24 cellular contexts compared by ENCODE assay signal in the genomic region with DNA sequence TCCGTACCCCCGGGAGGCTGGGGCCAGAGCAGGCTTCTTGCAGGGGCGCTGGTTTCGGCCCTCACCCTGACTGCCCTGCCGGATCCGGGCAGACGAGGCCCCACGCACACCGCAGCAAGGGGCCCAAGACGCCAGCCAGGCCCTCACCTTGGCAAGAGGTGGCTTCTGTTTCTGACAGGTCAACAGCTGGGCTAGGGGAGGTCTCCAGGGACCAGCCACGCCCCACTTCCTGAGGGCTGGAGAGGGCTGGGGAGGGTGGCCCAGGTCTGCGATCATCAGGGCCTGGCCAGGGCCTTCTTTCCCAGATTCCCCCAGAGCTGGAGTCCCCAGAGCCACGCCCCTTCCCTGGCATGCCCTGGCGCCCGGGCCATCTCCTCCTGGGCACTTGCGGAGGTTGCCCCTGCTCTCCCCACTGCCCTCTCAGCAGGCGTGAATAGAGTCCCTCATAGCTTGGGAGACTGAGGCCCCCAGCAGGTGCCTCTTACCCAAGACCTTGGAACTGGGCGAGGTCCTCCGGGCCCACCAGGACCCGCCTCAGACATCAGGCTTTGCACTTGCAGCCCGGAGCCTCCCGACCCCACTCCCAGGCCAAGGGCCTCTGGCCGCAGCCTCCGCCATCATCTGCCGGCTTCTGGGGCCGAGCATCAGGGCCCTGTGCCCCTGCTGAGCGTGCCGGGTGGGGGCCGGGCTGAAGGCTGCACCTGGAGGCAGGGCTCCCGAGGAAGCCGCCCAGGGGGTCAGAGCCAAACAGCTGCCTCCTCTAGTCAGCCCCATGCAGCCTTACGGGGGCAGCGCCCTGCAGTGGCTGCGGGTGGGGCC. TPM values are rescaled to one million over a fixed set of nuclear protein-coding genes. Genes with fewer than 3 reads are reported as not detected.
DNase-seq lines count a peak whose midpoint lies in the region; ATAC-seq, FAIRE-seq and TF ChIP-seq lines count a peak whose summit lies in the region.
"Had no signal": no experiment of that assay in that cellular context is flagged by ENCODE, and none has a peak within 500 bp of the region (broad histone marks: within the 10 kb centered on the region; RNA-seq: fewer than 3 reads in every experiment).

No MANE protein-coding gene starts in this region.

- H3K27me3 ChIP-seq in H9 (ENCODE audit: insufficient read depth, low read length) (peaks cover under 1% of the 10 kb centered on the region; the same call in 1 of the 2 replicates), K562 (ENCODE audit: control insufficient read depth in 2 of 2, insufficient read depth in 2 of 2, low read length in 2 of 2) (no peaks in the 10 kb centered on the region), pancreas (no peaks in the 10 kb centered on the region)
- H3K27me3 ChIP-seq: SJSA1 had no signal

- no peak overlapping the region for H4K5ac ChIP-seq in H9 (ENCODE audit: insufficient read length, low read depth, low read length)

- no peak overlapping the region for H2BK20ac ChIP-seq in H9 (ENCODE audit: low read depth, low read length, poor library complexity, severe bottlenecking)

- H4K91ac ChIP-seq in H9 (ENCODE audit: insufficient read length, low read depth, low read length): no peak overlapping the region

- no peak overlapping the region for H4K8ac ChIP-seq in H9 (replicated peaks; ENCODE audit: insufficient read length, low read depth, low read length)

- peaks cover 14% of the 10 kb centered on the region for H3K27me3 Mint-ChIP-seq in activated naive CD8-positive, alpha-beta T cell treated with anti-CD3 and anti-CD28 coated beads, Interleukin-2, amount 10 ng/mL, durations not matched to agents 7 days and 5 days
- H3K27me3 Mint-ChIP-seq in activated naive CD8-positive, alpha-beta T cell treated with anti-CD3 and anti-CD28 coated beads, Interleukin-2, amount 50 U/mL, for 24 hours: peaks cover 3% of the 10 kb centered on the region
- peaks cover 21% of the 10 kb centered on the region for H3K27me3 Mint-ChIP-seq in H9 (ENCODE audit: low read depth)

- intact Hi-C loops in K562 (cut with micrococcal nuclease): no loop called here
- intact Hi-C loops in pancreas (cut with DNase I): no loop called here

- CTCF ChIA-PET in K562 (lab: Yijun Ruan, JAX; ENCODE audit: low intra/inter-chr PET ratio): no interaction called here

- H3K79me2 ChIP-seq in H9 (ENCODE audit: insufficient read depth, low read length): no peaks in the 10 kb centered on the region
- no peaks in the 10 kb centered on the region for H3K79me2 ChIP-seq in K562 (ENCODE audit: control insufficient read depth, insufficient read depth, low read length)

- H3K79me1 ChIP-seq in H9 (ENCODE audit: insufficient read depth, low read depth, low read length, poor library complexity, severe bottlenecking): no peaks in the 10 kb centered on the region

- no peak overlapping the region for H3K18ac ChIP-seq in H9 (ENCODE audit: insufficient read length, low read depth, low read length)

- no CpG with 5 or more reads among the region's 34 CpGs for whole genome bisulfite sequencing in H9 (ENCODE audit: extremely low coverage, insufficient read length, low lambda C conversion rate)
- 82% methylated on average over 22 of the region's 34 CpGs for WGBS in K562 (ENCODE audit: insufficient coverage, low coverage, missing lambda C conversion rate)
- 80% methylated on average over 31 to 34 of the region's 34 CpGs for WGBS in pancreas, 2 donors

- H4K20me1 ChIP-seq in H9 (ENCODE audit: control insufficient read depth, insufficient read depth, insufficient read length): no peaks in the 10 kb centered on the region
- no peaks in the 10 kb centered on the region for H4K20me1 ChIP-seq in K562 (replicated peaks; ENCODE audit: control insufficient read depth, insufficient read depth, low read length)

- H3K23ac ChIP-seq in H9 (ENCODE audit: insufficient read length, low read depth, low read length): no peak overlapping the region

- H2AFZ ChIP-seq in H9 (ENCODE audit: low read length) (no peak overlapping the region), K562 (ENCODE audit: low read depth, low read length) (no peak overlapping the region)

- H2BK12ac ChIP-seq in H9 (ENCODE audit: insufficient read length, low read depth, low read length): no peak overlapping the region

- no peak overlapping the region for H3K9ac ChIP-seq in H9 (ENCODE audit: extremely low read depth, insufficient read length, low read length)
- peak overlapping the region in 1 of 2 experiments; percentile 90; a peak in 2 of 4 replicates for H3K9ac ChIP-seq in K562 (ENCODE audit: insufficient read depth in 1 of 2, low read depth in 2 of 2, low read length in 2 of 2)

- H3K4me1 Mint-ChIP-seq in activated naive CD8-positive, alpha-beta T cell treated with anti-CD3 and anti-CD28 coated beads, Interleukin-2, amount 10 ng/mL, durations not matched to agents 7 days and 5 days: no peaks in the 10 kb centered on the region
- H3K4me1 Mint-ChIP-seq in activated naive CD8-positive, alpha-beta T cell treated with anti-CD3 and anti-CD28 coated beads, Interleukin-2, amount 50 U/mL, for 24 hours: no peaks in the 10 kb centered on the region
- H3K4me1 Mint-ChIP-seq in H9: peaks cover 13 to 22% of the 10 kb centered on the region in 2 experiments

- no peaks in the 10 kb centered on the region for H3K9me3 Mint-ChIP-seq in activated naive CD8-positive, alpha-beta T cell treated with anti-CD3 and anti-CD28 coated beads, Interleukin-2, amount 10 ng/mL, durations not matched to agents 7 days and 5 days
- no peaks in the 10 kb centered on the region for H3K9me3 Mint-ChIP-seq in activated naive CD8-positive, alpha-beta T cell treated with anti-CD3 and anti-CD28 coated beads, Interleukin-2, amount 50 U/mL, for 24 hours
- H3K9me3 Mint-ChIP-seq in H9: no peaks in the 10 kb centered on the region
- H3K9me3 Mint-ChIP-seq: CD8-positive, alpha-beta T cell had no signal

- no peak for TF ChIP-seq POLR2A in K562 (conservative IDR thresholded peaks at IDR 0.05)

- ATAC-seq in activated naive CD8-positive, alpha-beta T cell treated with anti-CD3 and anti-CD28 coated beads, Interleukin-2, amount 10 ng/mL, durations not matched to agents 7 days and 5 days (ENCODE audit: low read depth): peak; percentile 15
- ATAC-seq in activated naive CD8-positive, alpha-beta T cell treated with anti-CD3 and anti-CD28 coated beads, Interleukin-2, amount 50 U/mL, for 24 hours: no peak
- ATAC-seq in K562 (no peak), pancreas (peak in 3 of 4 donors; percentile 9 to 50 (median 36)), HG03469 (IDR thresholded peaks at IDR 0.05; ENCODE audit: unreplicated experiment) (no peak)
- ATAC-seq: CD8-positive, alpha-beta T cell; Right ventricle myocardium inferior had no signal

- H2AK5ac ChIP-seq in H9 (ENCODE audit: insufficient read length, low read length): no peak overlapping the region

- no peaks in the 10 kb centered on the region for H3K36me3 Mint-ChIP-seq in activated naive CD8-positive, alpha-beta T cell treated with anti-CD3 and anti-CD28 coated beads, Interleukin-2, amount 10 ng/mL, durations not matched to agents 7 days and 5 days
- no peaks in the 10 kb centered on the region for H3K36me3 Mint-ChIP-seq in activated naive CD8-positive, alpha-beta T cell treated with anti-CD3 and anti-CD28 coated beads, Interleukin-2, amount 50 U/mL, for 24 hours (ENCODE audit: low read depth)
- H3K36me3 Mint-ChIP-seq in H9 (ENCODE audit: insufficient read depth in 1 of 3, low read depth in 3 of 3): no peaks in the 10 kb centered on the region
- H3K36me3 Mint-ChIP-seq: CD8-positive, alpha-beta T cell had no signal

- H3K56ac ChIP-seq in H9 (ENCODE audit: insufficient read length, low read depth, low read length): no peak overlapping the region

- H3K4me3 ChIP-seq in K562 (no peak overlapping the region), pancreas (no peak overlapping the region)
- H3K4me3 ChIP-seq: SJSA1 had no signal

- 0 out of 2 replicates have a peak overlapping the region, but pooled peaks have one; percentile 42 for H3K14ac ChIP-seq in H9 (ENCODE audit: insufficient read depth, low read length)

- no peak overlapping the region for H3K4me3 Mint-ChIP-seq in activated naive CD8-positive, alpha-beta T cell treated with anti-CD3 and anti-CD28 coated beads, Interleukin-2, amount 10 ng/mL, durations not matched to agents 7 days and 5 days
- H3K4me3 Mint-ChIP-seq in activated naive CD8-positive, alpha-beta T cell treated with anti-CD3 and anti-CD28 coated beads, Interleukin-2, amount 50 U/mL, for 24 hours: no peak overlapping the region
- no peak overlapping the region for H3K4me3 Mint-ChIP-seq in H9
- H3K4me3 Mint-ChIP-seq: CD8-positive, alpha-beta T cell had no signal

- POLR2A ChIA-PET in activated naive CD8-positive, alpha-beta T cell treated with anti-CD3 and anti-CD28 coated beads, Interleukin-2, amount 10 ng/mL, durations not matched to agents 7 days and 5 days (lab: Charles Lee): no interaction called here
- POLR2A ChIA-PET in K562 (lab: Yijun Ruan, JAX): no interaction called here

- H3K4me2 ChIP-seq in H9 (ENCODE audit: insufficient read depth, insufficient read length, low read length) (no peak overlapping the region), K562 (ENCODE audit: insufficient read depth, low read length) (no peak overlapping the region)

- H3K9me3 ChIP-seq in H9 (ENCODE audit: control insufficient read depth, low read depth, low read length) (no peaks in the 10 kb centered on the region), K562 (replicated peaks; ENCODE audit: control insufficient read depth, insufficient read depth, low read depth, low read length) (no peaks in the 10 kb centered on the region), pancreas (no peaks in the 10 kb centered on the region)
- H3K9me3 ChIP-seq: SJSA1 had no signal

- no peak for FAIRE-seq in K562 (lab: Jason Lieb, UNC)
- no peak for FAIRE-seq in pancreas (lab: Jason Lieb, UNC)
- FAIRE-seq: GM19239, H1, RCC 7860 had no signal

- H2BK15ac ChIP-seq in H9 (ENCODE audit: low read depth, low read length): no peak overlapping the region

- no peak overlapping the region for H2BK5ac ChIP-seq in H9 (ENCODE audit: insufficient read length, low read length)

- H3K4ac ChIP-seq in H9 (ENCODE audit: low read depth, low read length): no peak overlapping the region

- H3T11ph ChIP-seq in H9 (ENCODE audit: low read length): no peak overlapping the region

- H3K27ac ChIP-seq in H9 (ENCODE audit: insufficient read length, low read depth, low read length): no peak overlapping the region
- no peak overlapping the region for H3K27ac ChIP-seq in K562 (ENCODE audit: extremely low read depth, low read depth, low read length)
- no peak overlapping the region for H3K27ac ChIP-seq in pancreas
- H3K27ac ChIP-seq: HL-60, SJSA1 had no signal

- H3K36me3 ChIP-seq in K562 (ENCODE audit: control insufficient read depth, insufficient read depth, low read length) (no peaks in the 10 kb centered on the region), pancreas (no peaks in the 10 kb centered on the region)
- H3K36me3 ChIP-seq: SJSA1 had no signal

- TF ChIP-seq EP300 in K562 (IDR thresholded peaks at IDR 0.05; ENCODE audit: low read length): no peak

- TF ChIP-seq RAD21 in K562 (CRISPR knock-in tag; conservative IDR thresholded peaks at IDR 0.05 in 1 of 2, IDR thresholded peaks at IDR 0.05 in 1 of 2): no peak

- no peaks in the 10 kb centered on the region for H3K9me1 ChIP-seq in K562 (ENCODE audit: control insufficient read depth, insufficient read depth, low read length)

- BruUV-seq in K562 (replicated peaks; lab: Mats Ljungman, UMichigan): no TSS peak

- H3K27ac Mint-ChIP-seq in activated naive CD8-positive, alpha-beta T cell treated with anti-CD3 and anti-CD28 coated beads, Interleukin-2, amount 10 ng/mL, durations not matched to agents 7 days and 5 days: no peak overlapping the region
- H3K27ac Mint-ChIP-seq in activated naive CD8-positive, alpha-beta T cell treated with anti-CD3 and anti-CD28 coated beads, Interleukin-2, amount 50 U/mL, for 24 hours: no peak overlapping the region
- no peak overlapping the region for H3K27ac Mint-ChIP-seq in H9
- H3K27ac Mint-ChIP-seq: CD8-positive, alpha-beta T cell had no signal

- no peaks in the 10 kb centered on the region for H3K23me2 ChIP-seq in H9 (ENCODE audit: insufficient read length, low read depth, low read length, poor library complexity, severe bottlenecking)

- in situ Hi-C loops in K562 (cut with MboI): no loop called here

- DNase-seq in activated naive CD8-positive, alpha-beta T cell treated with anti-CD3 and anti-CD28 coated beads, Interleukin-2, amount 10 ng/mL, durations not matched to agents 7 days and 5 days: no peak
- no peak for DNase-seq in activated naive CD8-positive, alpha-beta T cell treated with anti-CD3 and anti-CD28 coated beads, Interleukin-2, amount 50 U/mL, for 24 hours
- DNase-seq in H9 (no peak), K562 (ENCODE audit: extremely low read depth in 1 of 4, low spot score in 3 of 4) (peak in 1 of 4 experiments; percentile 34), pancreas (no peak), NCI-H2081 (lab: John Stamatoyannopoulos, UW) (no peak)
- no peak for DNase-seq in stimulated activated CD4-positive, alpha-beta T cell treated with anti-CD3 and anti-CD28 coated beads, Interleukin-4, amount 100 ng/mL, for 4 hours
- DNase-seq: C1 segment of cervical spinal cord; Calu3; CD8-positive, alpha-beta T cell; DMS53; GDM1; KG1; NCI-H1092; NCI-H1694; T-helper 1 cell had no signal

- H3K4me1 ChIP-seq in H9 (ENCODE audit: insufficient read depth, low read length) (no peaks in the 10 kb centered on the region), K562 (replicated peaks in 1 of 2; ENCODE audit: control insufficient read depth in 2 of 2, insufficient read depth in 2 of 2, low read length in 2 of 2) (peaks cover 41 to 76% of the 10 kb centered on the region in 2 experiments), pancreas (no peaks in the 10 kb centered on the region)
- H3K4me1 ChIP-seq: SJSA1 had no signal

- TF ChIP-seq CTCF in H9 (conservative IDR thresholded peaks at IDR 0.05) (no peak), K562 (IDR thresholded peaks at IDR 0.05 in 2 of 3, conservative IDR thresholded peaks at IDR 0.05 in 1 of 3; ENCODE audit: insufficient read depth in 2 of 3, low read depth in 1 of 3, low read length in 3 of 3) (no peak), pancreas (IDR thresholded peaks at IDR 0.05) (no peak)

- no peak overlapping the region for H2BK120ac ChIP-seq in H9 (ENCODE audit: low read depth, low read length, poor library complexity, severe bottlenecking)

RNA-seq across cellular contexts. Expression of a gene that starts 6.3 kb away (rescaled TPM):
- under 1 TPM in 1 of 2 experiments, not detected in 1; 0.14 TPM for total RNA-seq in activated naive CD8-positive, alpha-beta T cell treated with anti-CD3 and anti-CD28 coated beads, Interleukin-2, amount 10 ng/mL, durations not matched to agents 7 days and 5 days
- total RNA-seq in H9 (2021) (75.7 and 81.2 TPM in 2 replicates), K562 (2014; rRNA removed) (39.9 and 43.8 TPM in 2 replicates), K562 (2014; rRNA removed; fragmentation: Illumina TruSeq; extraction: Trizol) (6.3 and 6.5 TPM in 2 replicates), K562 (2015; rRNA removed; fragmentation: Illumina TruSeq; extraction: Trizol) (12.7 and 14.1 TPM in 2 replicates), K562 (2021) (47.8 and 60.4 TPM in 2 replicates), pancreas (10 to 100 TPM; 40.4 to 88.3 (median 53.5) TPM)
- total RNA-seq in K562 (2011; cell fraction: chromatin; rRNA removed; ENCODE audit: low replicate concordance): 54.4 and 166 TPM in 2 replicates
- 200 and 208 TPM in 2 replicates for total RNA-seq in K562 (2011; cell fraction: nucleolus; rRNA removed)
- total RNA-seq in K562 (2011; cell fraction: nucleoplasm; rRNA removed): 76.8 and 80.7 TPM in 2 replicates
- polyA plus RNA-seq in K562 (2011; rRNA removed) (20.4 and 21.7 TPM in 2 replicates), K562 (2014; fragmentation: Illumina TruSeq; extraction: Trizol) (8.4 and 22.9 TPM in 2 replicates), K562 (2014; fragmentation: Nextera tagmentation; extraction: Ambion mirVana) (1 to 10 TPM; 1.2 to 1.7 TPM), K562 (2014; rRNA removed) (48.9 and 51.5 TPM in 2 replicates), pancreas (100 to 1,000 TPM; 163 to 300 TPM)
- polyA plus RNA-seq in K562 (2011; cell fraction: cytosol; rRNA removed): 18.7 and 54.2 TPM in 2 replicates
- 176 and 334 TPM in 2 replicates for polyA plus RNA-seq in K562 (2011; cell fraction: nucleus; rRNA removed)
- 15.0 and 22.4 TPM in 2 replicates for polyA plus RNA-seq in K562 (2012)
- 3.9 and 9.3 TPM in 2 replicates for polyA minus RNA-seq in K562 (2011; rRNA and poly(A)+ RNA removed)
- 30.2 and 37.6 TPM in 2 replicates for polyA minus RNA-seq in K562 (2011; cell fraction: cytosol; rRNA and poly(A)+ RNA removed)
- polyA minus RNA-seq in K562 (2011; cell fraction: nucleus; rRNA and poly(A)+ RNA removed): 59.1 and 74.0 TPM in 2 replicates
- total RNA-seq: CD8-positive, alpha-beta T cell; OCI-LY7 had no signal

Comparison
In these comparisons a context has a peak if more than half of its experiments do, and no peak if none do; other contexts are left out.
1. ATAC-seq: peak in activated naive CD8-positive, alpha-beta T cell treated with anti-CD3 and anti-CD28 coated beads, Interleukin-2, amount 10 ng/mL, durations not matched to agents 7 days and 5 days (single experiment) and pancreas (3 of 4); none in activated naive CD8-positive, alpha-beta T cell treated with anti-CD3 and anti-CD28 coated beads, Interleukin-2, amount 50 U/mL, for 24 hours (single experiment), K562 (single experiment) and HG03469 (single experiment).
2. RNA of a gene that starts 6.3 kb away (total RNA-seq): 75.7 to 81.2 TPM in H9, 40.4 to 88.3 TPM in pancreas and 6.3 to 208 TPM in K562; 0.14 TPM in activated naive CD8-positive, alpha-beta T cell treated with anti-CD3 and anti-CD28 coated beads, Interleukin-2, amount 10 ng/mL, durations not matched to agents 7 days and 5 days; every median in the first group is over 4 times any median in the second.